Comparison of ENCODE assay signal across 8 cellular contexts in the genomic region with DNA sequence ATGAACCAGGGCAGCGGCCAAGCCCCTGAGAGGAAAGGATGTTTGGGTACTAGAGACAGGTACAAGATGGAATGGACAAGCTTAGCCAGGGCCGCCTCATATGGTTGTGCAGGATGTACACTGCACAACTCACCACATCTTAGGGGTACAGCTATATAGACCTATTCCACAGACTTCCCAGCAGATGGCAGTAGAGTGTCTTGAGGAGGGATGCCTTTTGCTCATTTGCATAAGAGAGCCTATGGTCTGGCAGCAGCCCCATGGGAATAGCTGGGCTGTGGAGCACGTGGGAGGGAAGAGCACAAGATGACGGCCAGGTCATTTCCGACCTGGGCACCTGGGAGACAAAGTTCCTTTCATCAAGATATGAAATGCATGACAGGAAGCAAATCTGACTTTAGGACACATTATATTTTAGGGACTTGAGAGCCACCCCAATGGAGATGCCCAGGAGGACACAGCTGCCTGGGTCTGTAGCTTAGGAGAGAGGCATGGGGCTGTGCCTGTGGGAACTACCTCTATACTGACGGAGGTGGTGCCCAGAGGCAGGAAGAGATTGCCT.
DNase-seq lines count a peak whose midpoint lies in the region; ATAC-seq and TF ChIP-seq lines count a peak whose summit lies in the region.

No MANE protein-coding gene starts in this region.

- no peaks in the 10 kb centered on the region for H3K4me1 Mint-ChIP-seq in activated CD4-positive, alpha-beta T cell treated with anti-CD3 and anti-CD28 coated beads, Interleukin-2, amount 10 ng/mL, durations not matched to agents 7 days and 5 days
- no peaks in the 10 kb centered on the region for H3K4me1 Mint-ChIP-seq in stimulated activated effector memory CD8-positive, alpha-beta T cell treated with anti-CD3 and anti-CD28 coated beads, Interleukin-12 subunit alpha, Interleukin-12 subunit beta, amount 100 ng/mL, for 72 hours

- H3K9me3 Mint-ChIP-seq in activated CD4-positive, alpha-beta T cell treated with anti-CD3 and anti-CD28 coated beads, Interleukin-2, amount 10 ng/mL, durations not matched to agents 7 days and 5 days = no peaks in the 10 kb centered on the region
- no peaks in the 10 kb centered on the region for H3K9me3 Mint-ChIP-seq in stimulated activated effector memory CD8-positive, alpha-beta T cell treated with anti-CD3 and anti-CD28 coated beads, Interleukin-12 subunit alpha, Interleukin-12 subunit beta, amount 100 ng/mL, for 72 hours

- no peaks in the 10 kb centered on the region for H3K27me3 ChIP-seq in adrenal gland

- no peaks in the 10 kb centered on the region for H3K36me3 ChIP-seq in adrenal gland (replicated peaks in 1 of 2)

- H3K9me3 ChIP-seq in adrenal gland (replicated peaks in 1 of 3) = no peaks in the 10 kb centered on the region

- no peak overlapping the region for H3K27ac Mint-ChIP-seq in activated CD4-positive, alpha-beta T cell treated with anti-CD3 and anti-CD28 coated beads, Interleukin-2, amount 10 ng/mL, durations not matched to agents 7 days and 5 days
- H3K27ac Mint-ChIP-seq in stimulated activated effector memory CD8-positive, alpha-beta T cell treated with anti-CD3 and anti-CD28 coated beads, Interleukin-12 subunit alpha, Interleukin-12 subunit beta, amount 100 ng/mL, for 72 hours = no peak overlapping the region

- intact Hi-C loops in adrenal gland (cut with DNase I) = no loop called here

- CTCF ChIA-PET in activated CD4-positive, alpha-beta T cell treated with anti-CD3 and anti-CD28 coated beads, Interleukin-2, amount 10 ng/mL, durations not matched to agents 7 days and 5 days (lab: Charles Lee) = interaction anchor here (0.6 to 1.1 kb wide), 3 partner anchors 45 to 427 kb away, joined by 3 to 7 read pairs (median 3); no protein-coding TSS in a partner anchor

- H3K27ac ChIP-seq in adrenal gland = no peak overlapping the region

- H3K36me3 Mint-ChIP-seq in activated CD4-positive, alpha-beta T cell treated with anti-CD3 and anti-CD28 coated beads, Interleukin-2, amount 10 ng/mL, durations not matched to agents 7 days and 5 days (ENCODE audit: low read depth) = no peaks in the 10 kb centered on the region
- no peaks in the 10 kb centered on the region for H3K36me3 Mint-ChIP-seq in stimulated activated effector memory CD8-positive, alpha-beta T cell treated with anti-CD3 and anti-CD28 coated beads, Interleukin-12 subunit alpha, Interleukin-12 subunit beta, amount 100 ng/mL, for 72 hours

- peak; percentile 32 for DNase-seq in activated CD4-positive, alpha-beta T cell treated with anti-CD3 and anti-CD28 coated beads, Interleukin-2, amount 10 ng/mL, durations not matched to agents 7 days and 5 days
- no peak for DNase-seq in activated CD4-positive, alpha-beta T cell treated with anti-CD3 and anti-CD28 coated beads, Interleukin-2, amount 50 U/mL, for 1 hour
- DNase-seq in NCI-H460 (ENCODE audit: extremely low read depth, low read depth) (peak; percentile 66), adrenal gland (peak in 4 of 7 donors; percentile 23 to 27 (median 24)), iPS DF 19.7 (ENCODE audit: low read depth, low spot score) (peak; percentile 74)
- peak in 1 of 2 donors; percentile 52 for DNase-seq in stimulated activated effector memory CD8-positive, alpha-beta T cell treated with anti-CD3 and anti-CD28 coated beads, Interleukin-12 subunit alpha, Interleukin-12 subunit beta, amount 100 ng/mL, for 72 hours (ENCODE audit: low spot score in 2 of 2)

- no peaks in the 10 kb centered on the region for H3K4me1 ChIP-seq in adrenal gland (replicated peaks in 1 of 2)

- POLR2A ChIA-PET in activated CD4-positive, alpha-beta T cell treated with anti-CD3 and anti-CD28 coated beads, Interleukin-2, amount 10 ng/mL, durations not matched to agents 7 days and 5 days (lab: Charles Lee) = no interaction called here

- H3K4me3 ChIP-seq in adrenal gland = no peak overlapping the region

- no peak overlapping the region for H3K4me3 Mint-ChIP-seq in activated CD4-positive, alpha-beta T cell treated with anti-CD3 and anti-CD28 coated beads, Interleukin-2, amount 10 ng/mL, durations not matched to agents 7 days and 5 days
- H3K4me3 Mint-ChIP-seq in stimulated activated effector memory CD8-positive, alpha-beta T cell treated with anti-CD3 and anti-CD28 coated beads, Interleukin-12 subunit alpha, Interleukin-12 subunit beta, amount 100 ng/mL, for 72 hours = no peak overlapping the region

- peaks cover 3% of the 10 kb centered on the region for H3K27me3 Mint-ChIP-seq in activated CD4-positive, alpha-beta T cell treated with anti-CD3 and anti-CD28 coated beads, Interleukin-2, amount 10 ng/mL, durations not matched to agents 7 days and 5 days

- ATAC-seq in GM21515 (IDR thresholded peaks at IDR 0.05; ENCODE audit: unreplicated experiment) = peak; percentile 77
- peak; percentile 88 for ATAC-seq in HG03565 (IDR thresholded peaks at IDR 0.05; ENCODE audit: unreplicated experiment)
- ATAC-seq in stimulated activated effector memory CD8-positive, alpha-beta T cell treated with anti-CD3 and anti-CD28 coated beads, Interleukin-12 subunit alpha, Interleukin-12 subunit beta, amount 100 ng/mL, for 72 hours = peak; percentile 73

- TF ChIP-seq CTCF in adrenal gland (IDR thresholded peaks at IDR 0.05) = peak in 5 of 6 experiments; percentile 27 to 63 (median 50)

- TF ChIP-seq POLR2A in adrenal gland (IDR thresholded peaks at IDR 0.05) = no peak

- 45 to 57% (median 50%) methylated on average over 6 of the region's 6 CpGs for WGBS in adrenal gland, 4 donors
